11 cellular contexts compared by ENCODE assay signal in genomic region chr2:26174691-26175181, GRCh38. TPM values are rescaled to one million over a fixed set of nuclear protein-coding genes. Genes with fewer than 3 reads are reported as not detected.
DNase-seq lines count a peak whose midpoint lies in the region; ATAC-seq and TF ChIP-seq lines count a peak whose summit lies in the region.
"Had no signal": no experiment of that assay in that cellular context is flagged by ENCODE, and none has a peak within 500 bp of the region (broad histone marks: within the 10 kb centered on the region; RNA-seq: fewer than 3 reads in every experiment).

No MANE protein-coding gene starts in this region.

- peaks cover 14% of the 10 kb centered on the region for H3K79me2 ChIP-seq in neural cell (replicated peaks; ENCODE audit: insufficient read depth, low read length)

- no peak overlapping the region for H3K9ac ChIP-seq in neural cell (ENCODE audit: low read length)

- no peaks in the 10 kb centered on the region for H3K9me3 ChIP-seq in CD8-positive, alpha-beta memory T cell (ENCODE audit: low read length)
- H3K9me3 ChIP-seq in HEK293 (ENCODE audit: control insufficient read depth, insufficient read depth, low read depth, low read length), result no peaks in the 10 kb centered on the region
- H3K9me3 ChIP-seq in neural cell (ENCODE audit: low read length), result no peaks in the 10 kb centered on the region
- H3K9me3 ChIP-seq in body of pancreas, result no peaks in the 10 kb centered on the region

- no peak overlapping the region for H2AFZ ChIP-seq in neural cell (ENCODE audit: low read depth, low read length)

- intact Hi-C loops in body of pancreas (cut with DNase I), result no loop called here

- no peak overlapping the region for H3K4me2 ChIP-seq in neural cell (ENCODE audit: low read length)

- no peaks in the 10 kb centered on the region for H3K9me2 ChIP-seq in neural cell (ENCODE audit: insufficient read depth, low read length)

- H3K27me3 Mint-ChIP-seq in CD8-positive, alpha-beta memory T cell, result peaks cover 18 to 42% of the 10 kb centered on the region in 2 donors

- peak overlapping the region in 1 of 8 donors; percentile 43 for H3K27ac Mint-ChIP-seq in CD8-positive, alpha-beta memory T cell

- H3K27ac ChIP-seq in CD8-positive, alpha-beta memory T cell (ENCODE audit: low read depth, low read length), result no peak overlapping the region
- H3K27ac ChIP-seq in HEK293 (ENCODE audit: extremely low read depth, low read depth, low read length), result no peak overlapping the region
- H3K27ac ChIP-seq in coronary artery, result no peak overlapping the region
- H3K27ac ChIP-seq in neural cell (ENCODE audit: low read length), result no peak overlapping the region
- no peak overlapping the region for H3K27ac ChIP-seq in body of pancreas
- H3K27ac ChIP-seq: skin epidermis had no signal

- H3K4me1 ChIP-seq in CD8-positive, alpha-beta memory T cell (ENCODE audit: insufficient read depth, low read length), result peaks cover 5% of the 10 kb centered on the region
- no peaks in the 10 kb centered on the region; the same call in 1 of the 2 replicates for H3K4me1 ChIP-seq in HEK293 (ENCODE audit: control insufficient read depth, insufficient read depth, low read length)
- H3K4me1 ChIP-seq in body of pancreas, result peaks cover 26% of the 10 kb centered on the region

- peaks cover 12% of the 10 kb centered on the region for H3K27me3 ChIP-seq in CD8-positive, alpha-beta memory T cell (ENCODE audit: insufficient read depth, low read length, poor library complexity, severe bottlenecking)
- H3K27me3 ChIP-seq in neural cell (ENCODE audit: insufficient read depth, low read depth, low read length) (peaks cover 10% of the 10 kb centered on the region), body of pancreas (peaks cover 0 to 20% of the 10 kb centered on the region in 2 donors)

- DNase-seq in CD8-positive, alpha-beta memory T cell, result no peak
- DNase-seq in coronary artery (ENCODE audit: low spot score) (peak; percentile 68), body of pancreas (no peak), NCI-H146 (lab: John Stamatoyannopoulos, UW) (no peak)
- DNase-seq: Kasumi-1, NCI-H2081 had no signal

- TF ChIP-seq RAD21 in neural cell (conservative IDR thresholded peaks at IDR 0.05), result no peak

- no peaks in the 10 kb centered on the region for H4K20me1 ChIP-seq in neural cell (ENCODE audit: insufficient read depth)

- no peaks in the 10 kb centered on the region for H3F3A ChIP-seq in neural cell (ENCODE audit: insufficient read depth, low read length, poor library complexity, severe bottlenecking)

- H3K4me1 Mint-ChIP-seq in CD8-positive, alpha-beta memory T cell, result peaks cover 19 to 21% (median 20%) of the 10 kb centered on the region in 3 donors

- H3K4me3 ChIP-seq in CD8-positive, alpha-beta memory T cell (ENCODE audit: low read length), result no peak overlapping the region
- no peak overlapping the region for H3K4me3 ChIP-seq in HEK293 (ENCODE audit: low read depth, low read length)
- H3K4me3 ChIP-seq in coronary artery, result no peak overlapping the region
- peak overlapping the region; percentile 73 for H3K4me3 ChIP-seq in neural cell (ENCODE audit: low read length)
- H3K4me3 ChIP-seq in body of pancreas, result no peak overlapping the region
- H3K4me3 ChIP-seq: skin epidermis had no signal

- no peaks in the 10 kb centered on the region for H3K36me3 Mint-ChIP-seq in CD8-positive, alpha-beta memory T cell

- TF ChIP-seq POLR2A in body of pancreas (IDR thresholded peaks at IDR 0.05), result no peak

- no peaks in the 10 kb centered on the region for H3K9me3 Mint-ChIP-seq in CD8-positive, alpha-beta memory T cell

- H3K36me3 ChIP-seq in CD8-positive, alpha-beta memory T cell (ENCODE audit: insufficient read depth, low read length), result no peaks in the 10 kb centered on the region
- peaks cover 0 to 18% of the 10 kb centered on the region in 2 experiments; a peak in 2 of 3 replicates for H3K36me3 ChIP-seq in HEK293 (ENCODE audit: control insufficient read depth in 2 of 2, insufficient read depth in 1 of 2, low read length in 2 of 2)
- H3K36me3 ChIP-seq in neural cell (ENCODE audit: insufficient read depth, low read length), result no peaks in the 10 kb centered on the region
- no peaks in the 10 kb centered on the region for H3K36me3 ChIP-seq in body of pancreas (replicated peaks in 1 of 2; ENCODE audit: insufficient read depth in 1 of 2, low read depth in 2 of 2)

- ATAC-seq in body of pancreas (no peak), HG03095 (IDR thresholded peaks at IDR 0.05; ENCODE audit: unreplicated experiment) (no peak), esophagus mucosa (no peak)

- peak overlapping the region; percentile 47 to 89 (median 71) for H3K4me3 Mint-ChIP-seq in CD8-positive, alpha-beta memory T cell

- TF ChIP-seq EP300 in neural cell (conservative IDR thresholded peaks at IDR 0.05; ENCODE audit: poor library complexity, severe bottlenecking), result no peak

- TF ChIP-seq CTCF in HEK293 (tag by site-specific recombination; IDR thresholded peaks at IDR 0.05) (no peak), coronary artery (IDR thresholded peaks at IDR 0.05) (no peak), neural cell (IDR thresholded peaks at IDR 0.05; ENCODE audit: poor library complexity, severe bottlenecking) (no peak), body of pancreas (IDR thresholded peaks at IDR 0.05) (no peak)

- WGBS in body of pancreas, 2 donors, result 79 to 88% methylated on average over 5 to 6 of the region's 6 CpGs

- CTCF ChIA-PET in CD8-positive, alpha-beta memory T cell (lab: Charles Lee), result interaction anchor here (1.2 to 2.6 kb wide), 2 partner anchors 10 to 13 kb away, joined by 3 to 17 read pairs; no protein-coding TSS in a partner anchor
- CTCF ChIA-PET in HEK293 (lab: Yijun Ruan, JAX), result interaction anchor here (0.6 kb wide), 1 partner anchor 223 kb away, joined by 5 read pairs; no protein-coding TSS in a partner anchor

- POLR2A ChIA-PET in CD8-positive, alpha-beta memory T cell (lab: Charles Lee), result interaction anchor here (1.0 kb wide), 1 partner anchor 9 kb away, joined by 3 read pairs; no protein-coding TSS in a partner anchor
- POLR2A ChIA-PET in HEK293 (lab: Yijun Ruan, JAX), result no interaction called here

TF ChIP-seq in HEK293, 187 proteins besides CTCF, POLR2A, EP300 and RAD21 (continues in another document):
- TF ChIP-seq ZSCAN30 (tag by site-specific recombination; IDR thresholded peaks at IDR 0.05), result no peak
- no peak for TF ChIP-seq ZNF19 (tag by site-specific recombination; IDR thresholded peaks at IDR 0.05; ENCODE audit: low read depth)
- TF ChIP-seq GLIS2 (tag by site-specific recombination; IDR thresholded peaks at IDR 0.05), result peak; percentile 46; the same call in 1 of the 2 replicates

TF ChIP-seq in neural cell, 6 proteins besides CTCF, POLR2A, EP300 and RAD21:
- TF ChIP-seq SMC3 (conservative IDR thresholded peaks at IDR 0.05; ENCODE audit: poor library complexity), result no peak
- TF ChIP-seq EZH2 (IDR thresholded peaks at IDR 0.05; ENCODE audit: borderline replicate concordance, insufficient read depth, low read length, poor library complexity, severe bottlenecking), result no peak

RNA-seq across cellular contexts. Expression of gene GAREM2, which starts 1.8 kb away (rescaled TPM):
- total RNA-seq in CD8-positive, alpha-beta memory T cell, result 1 to 10 TPM; 3.2 to 3.3 TPM
- polyA plus RNA-seq in CD8-positive, alpha-beta memory T cell, result 3.1 TPM
- 3.2 and 3.9 TPM in 2 replicates for polyA plus RNA-seq in neural cell
- polyA minus RNA-seq in neural cell, result 6.8 and 7.8 TPM in 2 replicates
- total RNA-seq in body of pancreas (1 to 10 TPM; 1.6 TPM), esophagus mucosa (0.68 TPM)
